ENCODE assay signal across 11 cellular contexts in genomic region chr5:91074615-91075014, GRCh38.
DNase-seq lines count a peak whose midpoint lies in the region; ATAC-seq, FAIRE-seq and TF ChIP-seq lines count a peak whose summit lies in the region.
"Had no signal": no experiment of that assay in that cellular context is flagged by ENCODE, and none has a peak within 500 bp of the region (broad histone marks: within the 10 kb centered on the region; RNA-seq: fewer than 3 reads in every experiment).

No MANE protein-coding gene starts in this region.

- peaks cover 3% of the 10 kb centered on the region; the same call in 1 of the 2 replicates for H3K27me3 Mint-ChIP-seq in HFFc6 (ENCODE audit: insufficient read depth)

- WGBS in HepG2 (ENCODE audit: low lambda C conversion rate), result 19% methylated on average over 1 of the region's 1 CpG

- TF ChIP-seq RAD21 in HepG2 (CRISPR knock-in tag; IDR thresholded peaks at IDR 0.05), result no peak

- H3K27ac ChIP-seq in HepG2 (ENCODE audit: extremely low read length, insufficient read depth, low read length), result no peak overlapping the region

- H3K4me1 ChIP-seq in adipocyte (ENCODE audit: control insufficient read depth, insufficient read depth, low read length) (peaks cover 61% of the 10 kb centered on the region), HepG2 (ENCODE audit: insufficient read depth, low read length) (no peaks in the 10 kb centered on the region)

- DNase-seq in GM03348 (ENCODE audit: low spot score) (peak; percentile 31), HFFc6 (peak; percentile 84), adipocyte (ENCODE audit: low read depth) (peak; percentile 96), HepG2 (ENCODE audit: low spot score) (peak; percentile 5), NCI-H1436 (lab: John Stamatoyannopoulos, UW) (no peak), A172 (ENCODE audit: low spot score) (no peak)
- no peak for DNase-seq in NK-92 treated with Interleukin-12 subunit alpha and Interleukin-12 subunit beta, amount 100 ng/mL, for 24 hours (lab: John Stamatoyannopoulos, UW)
- DNase-seq in activated CD4-positive, alpha-beta T cell treated with anti-CD3 and anti-CD28 coated beads, Interleukin-2, amount 50 U/mL, for 48 hours, result no peak
- DNase-seq: naive thymus-derived CD4-positive, alpha-beta T cell; SHP77 treated with DMSO at 0.1 percent for 48 hours had no signal

- H3K4me3 ChIP-seq in adipocyte (ENCODE audit: low read length), result no peak overlapping the region
- no peak overlapping the region for H3K4me3 ChIP-seq in HepG2 (replicated peaks in 1 of 3; ENCODE audit: insufficient read depth in 1 of 3, low read depth in 2 of 3, low read length in 3 of 3)

- no peak for TF ChIP-seq EP300 in HepG2 (IDR thresholded peaks at IDR 0.05; ENCODE audit: low read depth in 2 of 2, low read length in 2 of 2)
- TF ChIP-seq EP300 in HepG2 (CRISPR knock-in tag; IDR thresholded peaks at IDR 0.05; ENCODE audit: borderline replicate concordance), result no peak

- no peaks in the 10 kb centered on the region for H3K79me2 ChIP-seq in HepG2 (ENCODE audit: insufficient read depth, low read length)

- H3K4me3 Mint-ChIP-seq in HFFc6, result no peak overlapping the region; the same call in 1 of the 2 replicates
- H3K4me3 Mint-ChIP-seq: naive thymus-derived CD4-positive, alpha-beta T cell had no signal

- no TSS peak for BruUV-seq in HepG2 (replicated peaks; lab: Mats Ljungman, UMichigan)

- H3K27ac Mint-ChIP-seq in HFFc6, result no peak overlapping the region
- H3K27ac Mint-ChIP-seq: naive thymus-derived CD4-positive, alpha-beta T cell had no signal

- H3K9me3 ChIP-seq in adipocyte (ENCODE audit: control insufficient read depth, low read length) (no peaks in the 10 kb centered on the region), HepG2 (ENCODE audit: low read length) (no peaks in the 10 kb centered on the region)

- no peaks in the 10 kb centered on the region for H3K36me3 Mint-ChIP-seq in HFFc6 (ENCODE audit: low read depth)
- H3K36me3 Mint-ChIP-seq: naive thymus-derived CD4-positive, alpha-beta T cell had no signal

- FAIRE-seq in HepG2 (lab: Jason Lieb, UNC), result no peak
- FAIRE-seq: D721Med had no signal

- intact Hi-C loops in HepG2 (cut with micrococcal nuclease; ENCODE audit: unreplicated experiment), result no loop called here

- no peak for TF ChIP-seq POLR2A in HepG2 (IDR thresholded peaks at IDR 0.05; ENCODE audit: insufficient read depth in 1 of 2, low read depth in 2 of 2, low read length in 2 of 2)

- H4K20me1 ChIP-seq in HepG2 (ENCODE audit: insufficient read depth, low read length), result no peaks in the 10 kb centered on the region

- H3K9ac ChIP-seq in adipocyte (ENCODE audit: low read length), result no peak overlapping the region
- H3K9ac ChIP-seq in HepG2 (ENCODE audit: insufficient read depth, low read depth, low read length), result no peak overlapping the region

- CTCF ChIA-PET in HepG2 (lab: Yijun Ruan, JAX; ENCODE audit: low intra/inter-chr PET ratio, low total read pairs), result no interaction called here

- peak; percentile 65 for TF ChIP-seq CTCF in HFFc6 (IDR thresholded peaks at IDR 0.05)
- no peak for TF ChIP-seq CTCF in HepG2 (CRISPR knock-in tag; IDR thresholded peaks at IDR 0.05)

- POLR2A ChIA-PET in HepG2 (lab: Yijun Ruan, JAX), result no interaction called here

- no peaks in the 10 kb centered on the region for H3K36me3 ChIP-seq in adipocyte (ENCODE audit: control insufficient read depth, insufficient read depth, low read length, severe bottlenecking)
- H3K36me3 ChIP-seq in HepG2 (replicated peaks in 1 of 2; ENCODE audit: control insufficient read depth in 1 of 2, insufficient read depth in 2 of 2, low read length in 2 of 2), result no peaks in the 10 kb centered on the region

- H2AFZ ChIP-seq in HepG2 (ENCODE audit: low read length), result no peak overlapping the region

- in situ Hi-C loops in HepG2 (cut with HindIII; ENCODE audit: extremely low pct_ligation_motif_present, low pct_unique_long_range_greater_than_20kb), result no loop called here

- H3K27me3 ChIP-seq in adipocyte (replicated peaks; ENCODE audit: control insufficient read depth, insufficient read depth, low read length), result no peaks in the 10 kb centered on the region
- no peaks in the 10 kb centered on the region; a peak in 1 of 5 replicates for H3K27me3 ChIP-seq in HepG2 (ENCODE audit: control insufficient read depth in 1 of 2, insufficient read depth in 2 of 2, low read length in 2 of 2)

- ATAC-seq in HepG2, result no peak
- ATAC-seq: naive thymus-derived CD4-positive, alpha-beta T cell had no signal

- H3K4me2 ChIP-seq in HepG2 (ENCODE audit: low read depth, low read length), result no peak overlapping the region

- H3K9me3 Mint-ChIP-seq in HFFc6, result no peaks in the 10 kb centered on the region
- H3K9me3 Mint-ChIP-seq: naive thymus-derived CD4-positive, alpha-beta T cell had no signal

- peaks cover 50% of the 10 kb centered on the region for H3K4me1 Mint-ChIP-seq in HFFc6 (ENCODE audit: low read depth)
- H3K4me1 Mint-ChIP-seq: naive thymus-derived CD4-positive, alpha-beta T cell had no signal

TF ChIP-seq in HepG2, 621 proteins besides CTCF, POLR2A, EP300 and RAD21:
- TF ChIP-seq IRX3 (CRISPR knock-in tag; IDR thresholded peaks at IDR 0.05; ENCODE audit: borderline replicate concordance, low read depth) (no peak), TEAD3 (CRISPR knock-in tag; optimal IDR thresholded peaks at IDR 0.05; ENCODE audit: borderline replicate concordance) (peak; percentile 18)

Comparison
In these comparisons a context has a peak if more than half of its experiments do, and no peak if none do; other contexts are left out.
1. DNase-seq: peak in GM03348 (single experiment), HFFc6 (single experiment), adipocyte (single experiment) and HepG2 (single experiment); none in NCI-H1436 (single experiment), A172 (single experiment), NK-92 treated with Interleukin-12 subunit alpha and Interleukin-12 subunit beta, amount 100 ng/mL, for 24 hours (single experiment) and activated CD4-positive, alpha-beta T cell treated with anti-CD3 and anti-CD28 coated beads, Interleukin-2, amount 50 U/mL, for 48 hours (0 of 2).